31 cellular contexts compared by ENCODE assay signal in genomic region chr7:128889121-128889520, GRCh38. TPM values are rescaled to one million over a fixed set of nuclear protein-coding genes. Genes with fewer than 3 reads are reported as not detected.
DNase-seq lines count a peak whose midpoint lies in the region; FAIRE-seq and TF ChIP-seq lines count a peak whose summit lies in the region.
"Had no signal": no experiment of that assay in that cellular context is flagged by ENCODE, and none has a peak within 500 bp of the region (broad histone marks: within the 10 kb centered on the region; RNA-seq: fewer than 3 reads in every experiment).

No MANE protein-coding gene starts in this region.

- no peaks in the 10 kb centered on the region for H3K9me3 Mint-ChIP-seq in MCF 10A (ENCODE audit: unreplicated experiment)
- no peaks in the 10 kb centered on the region for H3K9me3 Mint-ChIP-seq in activated CD4-positive, alpha-beta T cell treated with anti-CD3 and anti-CD28 coated beads, Interleukin-2, amount 10 ng/mL, durations not matched to agents 7 days and 5 days
- H3K9me3 Mint-ChIP-seq: activated naive CD8-positive, alpha-beta T cell treated with anti-CD3 and anti-CD28 coated beads for 36 hours; naive thymus-derived CD8-positive, alpha-beta T cell; stimulated activated naive CD8-positive, alpha-beta T cell treated with anti-CD3 and anti-CD28 coated beads, Interleukin-15, amount 100 ng/mL, for 72 hours had no signal

- no peaks in the 10 kb centered on the region for H3K36me3 Mint-ChIP-seq in MCF 10A (ENCODE audit: insufficient read depth, unreplicated experiment)
- H3K36me3 Mint-ChIP-seq in activated CD4-positive, alpha-beta T cell treated with anti-CD3 and anti-CD28 coated beads, Interleukin-2, amount 10 ng/mL, durations not matched to agents 7 days and 5 days (ENCODE audit: low read depth), result no peaks in the 10 kb centered on the region
- H3K36me3 Mint-ChIP-seq: activated naive CD8-positive, alpha-beta T cell treated with anti-CD3 and anti-CD28 coated beads for 36 hours; naive thymus-derived CD8-positive, alpha-beta T cell had no signal

- no peaks in the 10 kb centered on the region for H3K36me3 ChIP-seq in breast epithelium
- no peaks in the 10 kb centered on the region for H3K36me3 ChIP-seq in H7 (replicated peaks; ENCODE audit: control insufficient read depth, insufficient read depth, low read length)
- H3K36me3 ChIP-seq in bronchial epithelial cell (ENCODE audit: control insufficient read depth, insufficient read depth, low read length), result no peaks in the 10 kb centered on the region
- no peaks in the 10 kb centered on the region for H3K36me3 ChIP-seq in brain microvascular endothelial cell (replicated peaks)
- H3K36me3 ChIP-seq: BLaER1, gastrocnemius medialis, Peyer's patch, thyroid gland had no signal

- no peaks in the 10 kb centered on the region for H3K4me1 ChIP-seq in breast epithelium
- H3K4me1 ChIP-seq: gastrocnemius medialis had no signal

- TF ChIP-seq POLR2A in breast epithelium (IDR thresholded peaks at IDR 0.05), result no peak

- no peak for TF ChIP-seq CTCF in MCF 10A (IDR thresholded peaks at IDR 0.05; ENCODE audit: unreplicated experiment)
- no peak for TF ChIP-seq CTCF in breast epithelium (IDR thresholded peaks at IDR 0.05)
- no peak for TF ChIP-seq CTCF in bronchial epithelial cell (IDR thresholded peaks at IDR 0.05; ENCODE audit: insufficient read depth, low read length, severe bottlenecking)
- no peak for TF ChIP-seq CTCF in brain microvascular endothelial cell (IDR thresholded peaks at IDR 0.05; ENCODE audit: low read depth, low read length, missing control alignments)

- no peak for FAIRE-seq in bronchial epithelial cell (lab: Jason Lieb, UNC)
- FAIRE-seq: astrocyte, GM12878, small intestine had no signal

- H3K27me3 ChIP-seq in breast epithelium, result peaks cover 0 to 4% of the 10 kb centered on the region in 2 donors
- H3K27me3 ChIP-seq in H7 (ENCODE audit: control insufficient read depth, insufficient read depth, low read length), result peaks cover 6% of the 10 kb centered on the region
- H3K27me3 ChIP-seq in bronchial epithelial cell (ENCODE audit: control insufficient read depth, insufficient read depth, low read length), result no peaks in the 10 kb centered on the region
- peaks cover 6% of the 10 kb centered on the region for H3K27me3 ChIP-seq in brain microvascular endothelial cell (replicated peaks)
- H3K27me3 ChIP-seq: thyroid gland had no signal

- DNase-seq in MCF 10A (ENCODE audit: unreplicated experiment), result peak; percentile 69
- DNase-seq in breast epithelium (ENCODE audit: low spot score in 2 of 2), result no peak
- DNase-seq in H7, result peak; percentile 69
- peak; percentile 76 for DNase-seq in bronchial epithelial cell (ENCODE audit: low read depth)
- DNase-seq in renal cortical epithelial cell (ENCODE audit: low read depth), result peak; percentile 71
- DNase-seq in activated CD4-positive, alpha-beta T cell treated with anti-CD3 and anti-CD28 coated beads, Interleukin-2, amount 10 ng/mL, durations not matched to agents 7 days and 5 days, result no peak
- DNase-seq in NOMO-1 treated with dmso at 0.1 percent for 144 hours (lab: John Stamatoyannopoulos, UW; ENCODE audit: unreplicated experiment), result no peak
- DNase-seq in brain microvascular endothelial cell, result no peak
- DNase-seq: ACHN; activated effector memory CD4-positive, alpha-beta T cell treated with anti-CD3 and anti-CD28 coated beads, Interleukin-2, amount 50 U/mL, for 16 hours; activated naive CD8-positive, alpha-beta T cell treated with anti-CD3 and anti-CD28 coated beads for 36 hours; activated T-cell treated with anti-CD3 and anti-CD28 coated beads for 4 hours; gastrocnemius medialis; hypothalamus; Kasumi-1; NCI-H187; NCI-H526; small intestine; stimulated activated CD4-positive, alpha-beta T cell treated with anti-CD3 and anti-CD28 coated beads, Interleukin-1b, Interleukin-23, amount 100 ng/mL, for 48 hours; stimulated activated CD8-positive, alpha-beta memory T cell treated with anti-CD3 and anti-CD28 coated beads, Interleukin-4, amount 100 ng/mL, for 48 hours; stimulated activated naive CD8-positive, alpha-beta T cell treated with anti-CD3 and anti-CD28 coated beads, Interleukin-15, amount 100 ng/mL, for 72 hours; T-helper 2 cell; thyroid gland had no signal

- no peaks in the 10 kb centered on the region for H3K9me3 ChIP-seq in breast epithelium
- H3K9me3 ChIP-seq: BLaER1, gastrocnemius medialis, Peyer's patch, thyroid gland had no signal

- CTCF ChIA-PET in MCF 10A (lab: Yijun Ruan, JAX), result interaction anchor here (0.7 kb wide), 1 partner anchor 413 kb away, joined by 3 read pairs; the partner anchor contains the start of gene METTL2B
- CTCF ChIA-PET in activated CD4-positive, alpha-beta T cell treated with anti-CD3 and anti-CD28 coated beads, Interleukin-2, amount 10 ng/mL, durations not matched to agents 7 days and 5 days (lab: Charles Lee), result no interaction called here

- H3K4me3 Mint-ChIP-seq in MCF 10A (ENCODE audit: unreplicated experiment), result no peak overlapping the region
- no peak overlapping the region for H3K4me3 Mint-ChIP-seq in activated CD4-positive, alpha-beta T cell treated with anti-CD3 and anti-CD28 coated beads, Interleukin-2, amount 10 ng/mL, durations not matched to agents 7 days and 5 days
- H3K4me3 Mint-ChIP-seq: activated naive CD8-positive, alpha-beta T cell treated with anti-CD3 and anti-CD28 coated beads for 36 hours; stimulated activated naive CD8-positive, alpha-beta T cell treated with anti-CD3 and anti-CD28 coated beads, Interleukin-15, amount 100 ng/mL, for 72 hours had no signal

- H3K4me1 Mint-ChIP-seq in MCF 10A (ENCODE audit: insufficient read depth, unreplicated experiment), result peaks cover 10% of the 10 kb centered on the region
- H3K4me1 Mint-ChIP-seq in activated CD4-positive, alpha-beta T cell treated with anti-CD3 and anti-CD28 coated beads, Interleukin-2, amount 10 ng/mL, durations not matched to agents 7 days and 5 days, result no peaks in the 10 kb centered on the region
- H3K4me1 Mint-ChIP-seq: activated naive CD8-positive, alpha-beta T cell treated with anti-CD3 and anti-CD28 coated beads for 36 hours; stimulated activated naive CD8-positive, alpha-beta T cell treated with anti-CD3 and anti-CD28 coated beads, Interleukin-15, amount 100 ng/mL, for 72 hours had no signal

- in situ Hi-C loops in brain microvascular endothelial cell (cut with HindIII; ENCODE audit: low pct_ligation_motif_present, low sequenced_read_pairs), result no loop called here

- no peak overlapping the region for H3K27ac Mint-ChIP-seq in MCF 10A (ENCODE audit: low read depth, unreplicated experiment)
- H3K27ac Mint-ChIP-seq in activated CD4-positive, alpha-beta T cell treated with anti-CD3 and anti-CD28 coated beads, Interleukin-2, amount 10 ng/mL, durations not matched to agents 7 days and 5 days, result no peak overlapping the region
- H3K27ac Mint-ChIP-seq: activated naive CD8-positive, alpha-beta T cell treated with anti-CD3 and anti-CD28 coated beads for 36 hours; naive thymus-derived CD8-positive, alpha-beta T cell; stimulated activated naive CD8-positive, alpha-beta T cell treated with anti-CD3 and anti-CD28 coated beads, Interleukin-15, amount 100 ng/mL, for 72 hours had no signal

- H3K4me3 ChIP-seq in breast epithelium, result no peak overlapping the region
- no peak overlapping the region for H3K4me3 ChIP-seq in H7 (ENCODE audit: insufficient read depth, low read depth, low read length)
- no peak overlapping the region for H3K4me3 ChIP-seq in bronchial epithelial cell (ENCODE audit: low read depth, low read length)
- no peak overlapping the region for H3K4me3 ChIP-seq in brain microvascular endothelial cell (ENCODE audit: low read depth, low read length)
- H3K4me3 ChIP-seq: BLaER1, gastrocnemius medialis, GM12878, Peyer's patch, SK-N-MC, thyroid gland had no signal

- no TSS peak for BruUV-seq in MCF 10A (replicated peaks; lab: Mats Ljungman, UMichigan)

- H3K27ac ChIP-seq in breast epithelium (no peak overlapping the region), brain microvascular endothelial cell (no peak overlapping the region)
- H3K27ac ChIP-seq: BLaER1, gastrocnemius medialis, HL-60, Peyer's patch, SK-N-MC, thyroid gland had no signal

- intact Hi-C loops in MCF 10A (cut with micrococcal nuclease) (no loop called here), breast epithelium (cut with DNase I; ENCODE audit: low total_unique reads) (no loop called here)

- H3K27me3 Mint-ChIP-seq in MCF 10A (ENCODE audit: insufficient read depth, unreplicated experiment), result no peaks in the 10 kb centered on the region
- peaks cover 16% of the 10 kb centered on the region for H3K27me3 Mint-ChIP-seq in activated CD4-positive, alpha-beta T cell treated with anti-CD3 and anti-CD28 coated beads, Interleukin-2, amount 10 ng/mL, durations not matched to agents 7 days and 5 days

- POLR2A ChIA-PET in MCF 10A (lab: Yijun Ruan, JAX), result interaction anchor here (0.8 to 1.3 kb wide), 2 partner anchors 8 to 166 kb away, joined by 3 to 6 read pairs; partner anchors contain the start of gene TNPO3
- POLR2A ChIA-PET in activated CD4-positive, alpha-beta T cell treated with anti-CD3 and anti-CD28 coated beads, Interleukin-2, amount 10 ng/mL, durations not matched to agents 7 days and 5 days (lab: Charles Lee), result no interaction called here

RNA-seq across cellular contexts. Expression of gene KCP, which starts 21.4 kb away (rescaled TPM):
- total RNA-seq in MCF 10A (2022) (0.42 and 0.68 TPM in 2 replicates), breast epithelium (1 to 10 TPM in 1 of 3 donors, under 1 TPM in 2; 0.33 to 2.2 (median 0.88) TPM), bronchial epithelial cell (0.53 and 1.3 TPM in 2 replicates), renal cortical epithelial cell (1.9 and 6.8 TPM in 2 replicates)
- 2.5 and 3.4 TPM in 2 replicates for total RNA-seq in H7 (2014; rRNA removed; shearing (Covaris generic))
- total RNA-seq in activated CD4-positive, alpha-beta T cell treated with anti-CD3 and anti-CD28 coated beads, Interleukin-2, amount 10 ng/mL, durations not matched to agents 7 days and 5 days, result under 1 TPM; 0.10 to 0.12 TPM
- total RNA-seq: dermis microvascular lymphatic vessel endothelial cell had no signal

RNA-seq across cellular contexts. Expression of gene ATP6V1F, which starts 26.5 kb away (rescaled TPM):
- total RNA-seq in MCF 10A (2022) (125 and 152 TPM in 2 replicates), breast epithelium (100 to 1,000 TPM; 117 to 174 (median 127) TPM), bronchial epithelial cell (108 and 132 TPM in 2 replicates), renal cortical epithelial cell (82.1 and 145 TPM in 2 replicates)
- total RNA-seq in H7 (2014; rRNA removed; shearing (Covaris generic)), result 93.5 and 120 TPM in 2 replicates
- 100 to 1,000 TPM; 123 to 143 TPM for total RNA-seq in activated CD4-positive, alpha-beta T cell treated with anti-CD3 and anti-CD28 coated beads, Interleukin-2, amount 10 ng/mL, durations not matched to agents 7 days and 5 days

RNA-seq across cellular contexts. Expression of gene IRF5, which starts 48.6 kb away (rescaled TPM):
- total RNA-seq in MCF 10A (2022) (7.5 and 10.1 TPM in 2 replicates), breast epithelium (10 to 100 TPM in 2 of 3 donors, 1 to 10 TPM in 1; 4.6 to 19.4 (median 11.1) TPM), bronchial epithelial cell (6.8 and 7.7 TPM in 2 replicates), renal cortical epithelial cell (5.4 and 7.7 TPM in 2 replicates)
- total RNA-seq in H7 (2014; rRNA removed; shearing (Covaris generic)), result 0.48 and 0.62 TPM in 2 replicates
- total RNA-seq in activated CD4-positive, alpha-beta T cell treated with anti-CD3 and anti-CD28 coated beads, Interleukin-2, amount 10 ng/mL, durations not matched to agents 7 days and 5 days, result 1 to 10 TPM; 6.5 to 6.7 TPM

RNA-seq across cellular contexts. Expression of gene FLNC, which starts 58.9 kb away (rescaled TPM):
- total RNA-seq in MCF 10A (2022), result 0.28 and 0.44 TPM in 2 replicates
- total RNA-seq in breast epithelium, result 1 to 10 TPM; 5.1 to 7.5 (median 6.0) TPM
- total RNA-seq in H7 (2014; rRNA removed; shearing (Covaris generic)), result 26.9 and 32.3 TPM in 2 replicates
- total RNA-seq in bronchial epithelial cell, result 0.64 and 1.8 TPM in 2 replicates
- total RNA-seq in renal cortical epithelial cell, result 29.3 and 56.7 TPM in 2 replicates
- total RNA-seq in activated CD4-positive, alpha-beta T cell treated with anti-CD3 and anti-CD28 coated beads, Interleukin-2, amount 10 ng/mL, durations not matched to agents 7 days and 5 days, result not detected
- total RNA-seq: naive thymus-derived CD8-positive, alpha-beta T cell had no signal

Comparison
In these comparisons a context has a peak if more than half of its experiments do, and no peak if none do; other contexts are left out.
1. DNase-seq: peak in MCF 10A (single experiment), H7 (single experiment), bronchial epithelial cell (single experiment) and renal cortical epithelial cell (single experiment); none in breast epithelium (0 of 2), activated CD4-positive, alpha-beta T cell treated with anti-CD3 and anti-CD28 coated beads, Interleukin-2, amount 10 ng/mL, durations not matched to agents 7 days and 5 days (single experiment), NOMO-1 treated with dmso at 0.1 percent for 144 hours (single experiment) and brain microvascular endothelial cell (single experiment).